In genomic region chr10:99430451-99431189, GRCh38 we compare ENCODE assay signal across 8 cellular contexts. TPM values are rescaled to one million over a fixed set of nuclear protein-coding genes. Genes with fewer than 3 reads are reported as not detected.
DNase-seq lines count a peak whose midpoint lies in the region; ATAC-seq and TF ChIP-seq lines count a peak whose summit lies in the region.

Gene GOT1, minus strand, starts transcription at chr10:99430624. Its CDS starts 59 bp downstream, at chr10:99430565.

- no peaks in the 10 kb centered on the region for H3K27me3 Mint-ChIP-seq in activated T-helper 17 cell treated with anti-CD3 and anti-CD28 coated beads, Interleukin-2, amount 50 U/mL, for 72 hours
- H3K27me3 Mint-ChIP-seq in naive B cell, result no peaks in the 10 kb centered on the region
- no peaks in the 10 kb centered on the region for H3K27me3 Mint-ChIP-seq in stimulated activated memory B cell treated with anti-CD40 and anti-IgM and Interleukin-4, amounts not matched to agents 10 μg/mL and 1 μg/mL and 100 μg/mL, for 72 hours

- no peak for TF ChIP-seq CTCF in LNCaP clone FGC (IDR thresholded peaks at IDR 0.05; ENCODE audit: control insufficient read depth, extremely low read depth, insufficient read depth)
- TF ChIP-seq CTCF in RWPE1 (conservative IDR thresholded peaks at IDR 0.05; ENCODE audit: low read depth), result no peak

- ATAC-seq in activated T-helper 17 cell treated with anti-CD3 and anti-CD28 coated beads, Interleukin-2, amount 50 U/mL, for 72 hours (replicated peaks), result peak; percentile 95
- ATAC-seq in naive B cell (ENCODE audit: low read depth in 2 of 2), result peak; percentile 93 to 95
- peak; percentile 98 for ATAC-seq in stimulated activated memory B cell treated with anti-CD40 and anti-IgM and Interleukin-4, amounts not matched to agents 10 μg/mL and 1 μg/mL and 100 μg/mL, for 72 hours

- DNase-seq in Daoy (ENCODE audit: low read depth), result peak; percentile 96
- peak; percentile 90 for DNase-seq in GOT3 (lab: John Stamatoyannopoulos, UW)
- DNase-seq in LNCaP clone FGC (ENCODE audit: low read depth), result peak; percentile 99
- DNase-seq in RWPE1 (ENCODE audit: low spot score), result peak; percentile 100
- DNase-seq in fibroblast of gingiva (ENCODE audit: low read depth), result peak; percentile 98
- DNase-seq in naive B cell, result peak; percentile 94

- peak within 1 kb of the TSS; percentile 99 for H3K27ac ChIP-seq in RWPE1

- CTCF ChIA-PET in RWPE1 (lab: Yijun Ruan, JAX), result interaction anchor here (0.5 to 1.4 kb wide), 5 partner anchors 47 to 1385 kb away, joined by 3 to 4 read pairs (median 3); no protein-coding TSS in a partner anchor

- H3K27ac Mint-ChIP-seq in activated T-helper 17 cell treated with anti-CD3 and anti-CD28 coated beads, Interleukin-2, amount 50 U/mL, for 72 hours, result peak within 1 kb of the TSS; percentile 96
- peak within 1 kb of the TSS; percentile 93 to 99 (median 98) for H3K27ac Mint-ChIP-seq in naive B cell
- peak within 1 kb of the TSS; percentile 82 for H3K27ac Mint-ChIP-seq in stimulated activated memory B cell treated with anti-CD40 and anti-IgM and Interleukin-4, amounts not matched to agents 10 μg/mL and 1 μg/mL and 100 μg/mL, for 72 hours

- peak within 1 kb of the TSS; percentile 100 for H3K4me3 ChIP-seq in LNCaP clone FGC (ENCODE audit: low read depth, low read length)

- H3K36me3 Mint-ChIP-seq in activated T-helper 17 cell treated with anti-CD3 and anti-CD28 coated beads, Interleukin-2, amount 50 U/mL, for 72 hours (ENCODE audit: low read depth), result peaks cover 10% of the 10 kb centered on the region
- no peaks in the 10 kb centered on the region for H3K36me3 Mint-ChIP-seq in naive B cell
- H3K36me3 Mint-ChIP-seq in stimulated activated memory B cell treated with anti-CD40 and anti-IgM and Interleukin-4, amounts not matched to agents 10 μg/mL and 1 μg/mL and 100 μg/mL, for 72 hours, result peaks cover 2% of the 10 kb centered on the region

- H3K4me1 Mint-ChIP-seq in activated T-helper 17 cell treated with anti-CD3 and anti-CD28 coated beads, Interleukin-2, amount 50 U/mL, for 72 hours, result peaks cover 17% of the 10 kb centered on the region
- peaks cover 20 to 29% (median 29%) of the 10 kb centered on the region in 3 donors for H3K4me1 Mint-ChIP-seq in naive B cell
- peaks cover 32% of the 10 kb centered on the region for H3K4me1 Mint-ChIP-seq in stimulated activated memory B cell treated with anti-CD40 and anti-IgM and Interleukin-4, amounts not matched to agents 10 μg/mL and 1 μg/mL and 100 μg/mL, for 72 hours

- H3K4me3 Mint-ChIP-seq in activated T-helper 17 cell treated with anti-CD3 and anti-CD28 coated beads, Interleukin-2, amount 50 U/mL, for 72 hours, result peak within 1 kb of the TSS; percentile 99
- peak within 1 kb of the TSS; percentile 88 to 99 (median 98) for H3K4me3 Mint-ChIP-seq in naive B cell
- H3K4me3 Mint-ChIP-seq in stimulated activated memory B cell treated with anti-CD40 and anti-IgM and Interleukin-4, amounts not matched to agents 10 μg/mL and 1 μg/mL and 100 μg/mL, for 72 hours, result peak within 1 kb of the TSS; percentile 95

- POLR2A ChIA-PET in RWPE1 (lab: Yijun Ruan, JAX; ENCODE audit: low non-redundant PET), result interaction anchor here (0.6 to 1.6 kb wide), 4 partner anchors 10 to 608 kb away, joined by 3 to 4 read pairs (median 4); partner anchors contain the start of gene SLC25A28

- H3K9me3 Mint-ChIP-seq in activated T-helper 17 cell treated with anti-CD3 and anti-CD28 coated beads, Interleukin-2, amount 50 U/mL, for 72 hours, result no peaks in the 10 kb centered on the region
- no peaks in the 10 kb centered on the region for H3K9me3 Mint-ChIP-seq in naive B cell
- no peaks in the 10 kb centered on the region for H3K9me3 Mint-ChIP-seq in stimulated activated memory B cell treated with anti-CD40 and anti-IgM and Interleukin-4, amounts not matched to agents 10 μg/mL and 1 μg/mL and 100 μg/mL, for 72 hours

RNA-seq across cellular contexts. Expression of gene GOT1, which starts in this region (rescaled TPM):
- total RNA-seq in Daoy (2014; rRNA removed; shearing (Covaris generic)), result 37.7 and 38.8 TPM in 2 replicates
- total RNA-seq in activated T-helper 17 cell treated with anti-CD3 and anti-CD28 coated beads, Interleukin-2, amount 50 U/mL, for 72 hours, result 10 to 100 TPM; 20.1 to 33.9 TPM
- polyA plus RNA-seq in naive B cell (ENCODE audit: low read depth in 6 of 6), result 10 to 100 TPM in 5 of 6 donors, 1 to 10 TPM in 1; 8.8 to 15.5 (median 11.2) TPM

Comparison
In these comparisons a context has a peak if more than half of its experiments do, and no peak if none do; other contexts are left out.
1. Peak in every context shown above with its lines: DNase-seq, ATAC-seq, H3K4me3 ChIP-seq and H3K27ac ChIP-seq.